ENCODE assay signal across 9 cellular contexts in the genomic region with DNA sequence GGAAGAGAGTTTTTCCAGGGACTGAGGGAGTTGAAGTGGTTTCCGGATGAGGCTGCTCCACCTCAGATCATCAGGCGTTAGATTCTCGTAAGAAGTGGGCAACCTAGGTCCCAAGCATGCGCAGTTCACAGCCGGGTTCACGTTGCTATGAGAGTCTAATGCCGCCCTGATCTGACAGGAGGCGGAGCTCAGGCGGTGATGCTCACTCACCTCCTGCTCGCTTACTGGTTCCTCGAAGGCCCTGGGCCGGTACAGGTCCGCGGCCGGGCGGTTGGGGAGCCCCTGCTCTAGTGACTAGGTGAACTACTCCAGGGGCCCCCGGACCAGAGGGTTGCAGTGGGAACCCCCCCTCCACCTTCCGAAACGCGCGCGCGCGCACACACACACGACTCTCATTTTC. TPM values are rescaled to one million over a fixed set of nuclear protein-coding genes. Genes with fewer than 3 reads are reported as not detected.
A peak's percentile ranks its signal among the peaks of the same experiment; 100 is the strongest.
DNase-seq lines count a peak whose midpoint lies in the region; ATAC-seq and TF ChIP-seq lines count a peak whose summit lies in the region.
"Had no signal": no experiment of that assay in that cellular context is flagged by ENCODE, and none has a peak within 500 bp of the region (broad histone marks: within the 10 kb centered on the region; RNA-seq: fewer than 3 reads in every experiment).

No MANE protein-coding gene starts in this region.

- no peak overlapping the region for H4K91ac ChIP-seq in H9 (ENCODE audit: insufficient read length, low read depth, low read length)

- H3K56ac ChIP-seq in H9 (ENCODE audit: insufficient read length, low read depth, low read length), result no peak overlapping the region

- H4K8ac ChIP-seq in H9 (replicated peaks; ENCODE audit: insufficient read length, low read depth, low read length), result no peak overlapping the region

- H3K4me1 ChIP-seq in DND-41 (ENCODE audit: insufficient read depth, low read length) (peaks cover 24% of the 10 kb centered on the region), rectal smooth muscle tissue (ENCODE audit: control insufficient read depth, insufficient read depth, low read length) (no peaks in the 10 kb centered on the region), H9 (ENCODE audit: insufficient read depth, low read length) (peaks cover 8% of the 10 kb centered on the region; the same call in 1 of the 2 replicates)

- H3K9me3 Mint-ChIP-seq in endothelial cell (ENCODE audit: unreplicated experiment), result no peaks in the 10 kb centered on the region
- H3K9me3 Mint-ChIP-seq in H9, result peaks cover 15 to 18% of the 10 kb centered on the region in 2 experiments

- no CpG with 5 or more reads among the region's 25 CpGs for WGBS in H9 (ENCODE audit: extremely low coverage, insufficient read length, low lambda C conversion rate)

- H4K5ac ChIP-seq in H9 (ENCODE audit: insufficient read length, low read depth, low read length), result no peak overlapping the region

- no peaks in the 10 kb centered on the region; the same call in 1 of the 2 replicates for H4K20me1 ChIP-seq in DND-41 (ENCODE audit: insufficient read depth, low read length)
- H4K20me1 ChIP-seq in H9 (ENCODE audit: control insufficient read depth, insufficient read depth, insufficient read length), result no peaks in the 10 kb centered on the region

- H3K79me2 ChIP-seq in DND-41 (ENCODE audit: insufficient read depth, low read length), result no peaks in the 10 kb centered on the region
- H3K79me2 ChIP-seq in H9 (ENCODE audit: insufficient read depth, low read length), result peaks cover 19% of the 10 kb centered on the region; the same call in 1 of the 2 replicates

- DNase-seq in DND-41 (no peak), SK-N-MC (ENCODE audit: low read depth, low spot score) (no peak), endothelial cell (ENCODE audit: low spot score) (no peak), DMS79 (lab: John Stamatoyannopoulos, UW) (no peak), H9 (no peak), MG63 (no peak)

- H2AFZ ChIP-seq in DND-41 (ENCODE audit: low read depth, low read length) (peak overlapping the region; percentile 85), H9 (ENCODE audit: low read length) (no peak overlapping the region)

- no peaks in the 10 kb centered on the region for H3K36me3 ChIP-seq in DND-41 (ENCODE audit: insufficient read depth, low read length)
- H3K36me3 ChIP-seq in SK-N-MC (ENCODE audit: insufficient read depth, low read length), result no peaks in the 10 kb centered on the region
- H3K36me3 ChIP-seq in rectal smooth muscle tissue (ENCODE audit: control insufficient read depth, insufficient read depth, low read length), result no peaks in the 10 kb centered on the region
- H3K36me3 ChIP-seq in MG63, result no peaks in the 10 kb centered on the region
- H3K36me3 ChIP-seq: suprapubic skin had no signal

- H3K79me1 ChIP-seq in H9 (ENCODE audit: insufficient read depth, low read depth, low read length, poor library complexity, severe bottlenecking), result no peaks in the 10 kb centered on the region

- H2BK5ac ChIP-seq in H9 (ENCODE audit: insufficient read length, low read length), result no peak overlapping the region

- peaks cover 32% of the 10 kb centered on the region for H3K27me3 ChIP-seq in DND-41 (ENCODE audit: insufficient read depth, low read length, poor library complexity)
- H3K27me3 ChIP-seq in rectal smooth muscle tissue (ENCODE audit: control insufficient read depth, insufficient read depth, low read length), result no peaks in the 10 kb centered on the region
- peaks cover 3% of the 10 kb centered on the region; the same call in 1 of the 2 replicates for H3K27me3 ChIP-seq in H9 (ENCODE audit: insufficient read depth, low read length)
- no peaks in the 10 kb centered on the region for H3K27me3 ChIP-seq in MG63
- H3K27me3 ChIP-seq: suprapubic skin had no signal

- H3K27me3 Mint-ChIP-seq in endothelial cell (ENCODE audit: unreplicated experiment) (peaks cover 12% of the 10 kb centered on the region), H9 (ENCODE audit: low read depth) (peaks cover 26% of the 10 kb centered on the region)

- H3K4me3 Mint-ChIP-seq in endothelial cell (ENCODE audit: unreplicated experiment) (peak overlapping the region; percentile 85), H9 (peak overlapping the region in 1 of 2 experiments; percentile 73; a peak in 4 of 5 replicates)

- H2BK12ac ChIP-seq in H9 (ENCODE audit: insufficient read length, low read depth, low read length), result no peak overlapping the region

- no peak overlapping the region for H3K4ac ChIP-seq in H9 (ENCODE audit: low read depth, low read length)

- peaks cover 20% of the 10 kb centered on the region for H3K4me1 Mint-ChIP-seq in endothelial cell (ENCODE audit: unreplicated experiment)
- peaks cover 32 to 36% of the 10 kb centered on the region in 2 experiments for H3K4me1 Mint-ChIP-seq in H9

- H3K4me3 ChIP-seq in DND-41 (ENCODE audit: low read depth in 1 of 2, low read length in 2 of 2), result peak overlapping the region in 1 of 2 experiments; percentile 71; a peak in 2 of 4 replicates
- peak overlapping the region; percentile 82; the same call in 1 of the 2 replicates for H3K4me3 ChIP-seq in SK-N-MC
- no peak overlapping the region for H3K4me3 ChIP-seq in rectal smooth muscle tissue (ENCODE audit: low read length)
- H3K4me3 ChIP-seq in MG63, result no peak overlapping the region; the same call in 1 of the 2 replicates

- no peak overlapping the region for H2BK120ac ChIP-seq in H9 (ENCODE audit: low read depth, low read length, poor library complexity, severe bottlenecking)

- H3K9me3 ChIP-seq in DND-41 (ENCODE audit: insufficient read depth, low read length, severe bottlenecking), result no peaks in the 10 kb centered on the region
- H3K9me3 ChIP-seq in SK-N-MC (ENCODE audit: low read depth, low read length), result peaks cover 8% of the 10 kb centered on the region; the same call in 1 of the 2 replicates
- H3K9me3 ChIP-seq in H9 (ENCODE audit: control insufficient read depth, low read depth, low read length), result peaks cover 5% of the 10 kb centered on the region
- peaks cover 8% of the 10 kb centered on the region for H3K9me3 ChIP-seq in MG63
- H3K9me3 ChIP-seq: suprapubic skin had no signal

- H3K14ac ChIP-seq in H9 (ENCODE audit: insufficient read depth, low read length), result no peak overlapping the region

- peak overlapping the region; percentile 67 for H3K4me2 ChIP-seq in DND-41 (ENCODE audit: insufficient read depth, low read length)
- H3K4me2 ChIP-seq in H9 (ENCODE audit: insufficient read depth, insufficient read length, low read length), result no peak overlapping the region

- no peak overlapping the region for H3T11ph ChIP-seq in H9 (ENCODE audit: low read length)

- no peak overlapping the region for H3K23ac ChIP-seq in H9 (ENCODE audit: insufficient read length, low read depth, low read length)

- ATAC-seq in DND-41 (ENCODE audit: insufficient read depth, low read depth), result no peak
- no peak for ATAC-seq in GM21367 (IDR thresholded peaks at IDR 0.05; ENCODE audit: unreplicated experiment)

- H3K27ac ChIP-seq in DND-41 (ENCODE audit: low read length) (no peak overlapping the region), SK-N-MC (no peak overlapping the region), rectal smooth muscle tissue (ENCODE audit: low read depth, low read length) (peak overlapping the region; percentile 97), H9 (ENCODE audit: insufficient read length, low read depth, low read length) (no peak overlapping the region)

- H3K9ac ChIP-seq in DND-41 (ENCODE audit: low read depth, low read length) (peak overlapping the region; percentile 74; the same call in 1 of the 2 replicates), SK-N-MC (ENCODE audit: insufficient read length) (no peak overlapping the region), rectal smooth muscle tissue (ENCODE audit: low read length) (no peak overlapping the region), H9 (ENCODE audit: extremely low read depth, insufficient read length, low read length) (no peak overlapping the region)

- TF ChIP-seq CTCF in DND-41 (IDR thresholded peaks at IDR 0.05; ENCODE audit: borderline replicate concordance, extremely low read depth, low read length, poor library complexity, severe bottlenecking) (no peak), endothelial cell (IDR thresholded peaks at IDR 0.05; ENCODE audit: unreplicated experiment) (no peak), H9 (conservative IDR thresholded peaks at IDR 0.05) (no peak)

- peaks cover 17% of the 10 kb centered on the region for H3K23me2 ChIP-seq in H9 (ENCODE audit: insufficient read length, low read depth, low read length, poor library complexity, severe bottlenecking)

- peaks cover 8% of the 10 kb centered on the region for H3K36me3 Mint-ChIP-seq in endothelial cell (ENCODE audit: low read depth, unreplicated experiment)
- H3K36me3 Mint-ChIP-seq in H9 (ENCODE audit: insufficient read depth in 1 of 3, low read depth in 3 of 3), result peaks cover 8 to 18% (median 10%) of the 10 kb centered on the region in 3 experiments

- no peak overlapping the region for H3K18ac ChIP-seq in H9 (ENCODE audit: insufficient read length, low read depth, low read length)

- H2AK5ac ChIP-seq in H9 (ENCODE audit: insufficient read length, low read length), result no peak overlapping the region

- H3K27ac Mint-ChIP-seq in endothelial cell (ENCODE audit: unreplicated experiment) (no peak overlapping the region), H9 (no peak overlapping the region)

- no peak overlapping the region for H2BK15ac ChIP-seq in H9 (ENCODE audit: low read depth, low read length)

- H2BK20ac ChIP-seq in H9 (ENCODE audit: low read depth, low read length, poor library complexity, severe bottlenecking), result no peak overlapping the region

RNA-seq across cellular contexts. Expression of a gene that starts 1.0 kb away (rescaled TPM):
- total RNA-seq in endothelial cell (ENCODE audit: unreplicated experiment), result 67.3 TPM
- total RNA-seq in H9 (2021), result 76.4 and 80.0 TPM in 2 replicates
- total RNA-seq in MG63 (2014; rRNA removed; shearing (Covaris generic); ENCODE audit: low replicate concordance), result 92.1 and 92.7 TPM in 2 replicates
